ENCODE assay signal across 8 cellular contexts in genomic region chr6:88964509-88964908, GRCh38. TPM values are rescaled to one million over a fixed set of nuclear protein-coding genes. Genes with fewer than 3 reads are reported as not detected.
DNase-seq lines count a peak whose midpoint lies in the region; ATAC-seq and TF ChIP-seq lines count a peak whose summit lies in the region.

No MANE protein-coding gene starts in this region.

- H3K4me1 Mint-ChIP-seq in IgD-negative memory B cell = peaks cover 14 to 26% (median 25%) of the 10 kb centered on the region in 3 donors
- H3K4me1 Mint-ChIP-seq in brain = peaks cover 52% of the 10 kb centered on the region

- H3K9me3 ChIP-seq in muscle layer of colon (ENCODE audit: low read length) = no peaks in the 10 kb centered on the region

- DNase-seq in AG04449 (ENCODE audit: low read depth, low spot score) (no peak), islet precursor cell (no peak), NCI-H446 (lab: John Stamatoyannopoulos, UW) (no peak)

- TF ChIP-seq CTCF in AG04449 (IDR thresholded peaks at IDR 0.05; ENCODE audit: insufficient read depth, low read length, missing control alignments) (no peak), brain (conservative IDR thresholded peaks at IDR 0.05) (no peak)

- POLR2A ChIA-PET in AG04449 (lab: Yijun Ruan, JAX) = no interaction called here

- H3K27me3 Mint-ChIP-seq in IgD-negative memory B cell (no peaks in the 10 kb centered on the region), brain (peaks cover 11% of the 10 kb centered on the region)

- H3K27ac Mint-ChIP-seq in IgD-negative memory B cell = peak overlapping the region in 1 of 3 donors; percentile 89
- peak overlapping the region in 4 of 5 experiments; percentile 61 to 98 (median 93) for H3K27ac Mint-ChIP-seq in brain

- H3K4me3 Mint-ChIP-seq in IgD-negative memory B cell = peak overlapping the region; percentile 14 to 100 (median 98)
- peak overlapping the region; percentile 95 to 100 (median 99) for H3K4me3 Mint-ChIP-seq in brain

- H3K27me3 ChIP-seq in muscle layer of colon (ENCODE audit: control insufficient read depth in 1 of 2, insufficient read depth in 2 of 2, low read length in 2 of 2) = no peaks in the 10 kb centered on the region

- ATAC-seq in HG02763 (IDR thresholded peaks at IDR 0.05; ENCODE audit: unreplicated experiment) = no peak
- no peak for ATAC-seq in HG02798 (IDR thresholded peaks at IDR 0.05; ENCODE audit: poor library complexity, unreplicated experiment)

- peak overlapping the region; percentile 64 for H3K27ac ChIP-seq in muscle layer of colon (ENCODE audit: low read depth, low read length)

- H3K4me1 ChIP-seq in muscle layer of colon (ENCODE audit: insufficient read depth, low read length) = peaks cover 10% of the 10 kb centered on the region

- peak overlapping the region; percentile 66 for H3K9ac ChIP-seq in muscle layer of colon (ENCODE audit: low read length)

- H3K36me3 ChIP-seq in muscle layer of colon (ENCODE audit: insufficient read depth, low read length) = no peaks in the 10 kb centered on the region

- peaks cover under 1% of the 10 kb centered on the region for H3K36me3 Mint-ChIP-seq in IgD-negative memory B cell
- H3K36me3 Mint-ChIP-seq in brain = peaks cover 37% of the 10 kb centered on the region

- H3K4me3 ChIP-seq in AG04449 (ENCODE audit: low read depth, low read length) = peak overlapping the region; percentile 81
- peak overlapping the region; percentile 21 to 65 for H3K4me3 ChIP-seq in muscle layer of colon (ENCODE audit: low read depth in 1 of 2, low read length in 2 of 2)

- CTCF ChIA-PET in AG04449 (lab: Yijun Ruan, JAX) = no interaction called here

- H3K9me3 Mint-ChIP-seq in IgD-negative memory B cell = peaks cover 0 to 10% (median 6%) of the 10 kb centered on the region in 3 donors
- H3K9me3 Mint-ChIP-seq in brain = peaks cover 22 to 55% (median 35%) of the 10 kb centered on the region in 5 experiments

RNA-seq across cellular contexts. Expression of gene RNGTT, which starts 1.1 kb away (rescaled TPM):
- polyA plus RNA-seq in IgD-negative memory B cell (37.7 TPM), brain (ENCODE audit: insufficient read depth, low read depth, low replicate concordance) (12.7 TPM)
